Comparison of ENCODE assay signal across 8 cellular contexts in the genomic region with DNA sequence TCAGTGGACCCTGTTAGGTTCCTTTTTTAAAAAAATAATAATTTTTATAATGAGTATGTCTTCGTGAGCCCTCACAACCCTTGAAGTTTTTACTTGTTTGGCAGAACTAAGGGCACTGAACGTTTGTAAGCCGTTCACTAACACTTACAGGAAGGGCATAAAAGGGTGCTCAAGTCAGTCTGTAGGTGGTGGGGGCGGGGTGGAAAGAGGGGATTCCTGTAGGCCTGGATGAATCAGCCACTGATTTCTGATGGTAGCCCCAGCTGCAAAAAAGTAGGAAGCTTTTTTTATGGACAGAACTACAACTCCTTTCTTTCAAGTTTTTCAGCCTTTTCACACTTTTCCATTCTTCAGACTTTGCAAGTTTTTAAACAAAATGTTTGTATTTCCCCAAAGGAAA. TPM values are rescaled to one million over a fixed set of nuclear protein-coding genes. Genes with fewer than 3 reads are reported as not detected.
DNase-seq lines count a peak whose midpoint lies in the region; ATAC-seq and TF ChIP-seq lines count a peak whose summit lies in the region.

No MANE protein-coding gene starts in this region.

- H3K4me3 Mint-ChIP-seq in activated naive CD4-positive, alpha-beta T cell treated with anti-CD3 and anti-CD28 coated beads, Interleukin-2, amount 50 U/mL, for 24 hours, result peak overlapping the region; percentile 44
- no peak overlapping the region for H3K4me3 Mint-ChIP-seq in stimulated activated naive B cell treated with anti-CD40 and anti-IgM and Interleukin-4, amounts not matched to agents 10 μg/mL and 1 μg/mL and 100 μg/mL, for 72 hours

- peak overlapping the region; percentile 93 for H3K27ac ChIP-seq in RWPE1

- peaks cover 89% of the 10 kb centered on the region for H3K4me1 Mint-ChIP-seq in activated naive CD4-positive, alpha-beta T cell treated with anti-CD3 and anti-CD28 coated beads, Interleukin-2, amount 50 U/mL, for 24 hours
- H3K4me1 Mint-ChIP-seq in stimulated activated naive B cell treated with anti-CD40 and anti-IgM and Interleukin-4, amounts not matched to agents 10 μg/mL and 1 μg/mL and 100 μg/mL, for 72 hours, result peaks cover 40 to 85% of the 10 kb centered on the region in 2 donors

- no peak for TF ChIP-seq CTCF in RWPE1 (conservative IDR thresholded peaks at IDR 0.05; ENCODE audit: low read depth)

- peak overlapping the region; percentile 46 for H3K27ac Mint-ChIP-seq in activated naive CD4-positive, alpha-beta T cell treated with anti-CD3 and anti-CD28 coated beads, Interleukin-2, amount 50 U/mL, for 24 hours
- no peak overlapping the region for H3K27ac Mint-ChIP-seq in stimulated activated naive B cell treated with anti-CD40 and anti-IgM and Interleukin-4, amounts not matched to agents 10 μg/mL and 1 μg/mL and 100 μg/mL, for 72 hours

- POLR2A ChIA-PET in RWPE1 (lab: Yijun Ruan, JAX; ENCODE audit: low non-redundant PET), result no interaction called here

- no peaks in the 10 kb centered on the region for H3K27me3 Mint-ChIP-seq in activated naive CD4-positive, alpha-beta T cell treated with anti-CD3 and anti-CD28 coated beads, Interleukin-2, amount 50 U/mL, for 24 hours
- no peaks in the 10 kb centered on the region for H3K27me3 Mint-ChIP-seq in stimulated activated naive B cell treated with anti-CD40 and anti-IgM and Interleukin-4, amounts not matched to agents 10 μg/mL and 1 μg/mL and 100 μg/mL, for 72 hours

- no peaks in the 10 kb centered on the region for H3K9me3 Mint-ChIP-seq in activated naive CD4-positive, alpha-beta T cell treated with anti-CD3 and anti-CD28 coated beads, Interleukin-2, amount 50 U/mL, for 24 hours
- H3K9me3 Mint-ChIP-seq in stimulated activated naive B cell treated with anti-CD40 and anti-IgM and Interleukin-4, amounts not matched to agents 10 μg/mL and 1 μg/mL and 100 μg/mL, for 72 hours, result no peaks in the 10 kb centered on the region

- DNase-seq in RWPE1 (ENCODE audit: low spot score) (peak; percentile 40), lung microvascular endothelial cell (ENCODE audit: low read depth in 2 of 2) (peak; percentile 25 to 63), T1000 (lab: John Stamatoyannopoulos, UW) (no peak), GDM1 (lab: John Stamatoyannopoulos, UW) (no peak), NCI-H1092 (lab: John Stamatoyannopoulos, UW) (no peak)
- no peak for DNase-seq in stimulated activated naive B cell treated with anti-CD40 and anti-IgM and Interleukin-4, amounts not matched to agents 10 μg/mL and 1 μg/mL and 100 μg/mL, for 72 hours

- ATAC-seq in stimulated activated naive B cell treated with anti-CD40 and anti-IgM and Interleukin-4, amounts not matched to agents 10 μg/mL and 1 μg/mL and 100 μg/mL, for 72 hours (replicated peaks), result peak; percentile 77 to 86
- no peak for ATAC-seq in HG02678 (IDR thresholded peaks at IDR 0.05; ENCODE audit: unreplicated experiment)

- no peaks in the 10 kb centered on the region for H3K36me3 Mint-ChIP-seq in activated naive CD4-positive, alpha-beta T cell treated with anti-CD3 and anti-CD28 coated beads, Interleukin-2, amount 50 U/mL, for 24 hours
- H3K36me3 Mint-ChIP-seq in stimulated activated naive B cell treated with anti-CD40 and anti-IgM and Interleukin-4, amounts not matched to agents 10 μg/mL and 1 μg/mL and 100 μg/mL, for 72 hours, result peaks cover 2 to 13% of the 10 kb centered on the region in 2 donors

- CTCF ChIA-PET in RWPE1 (lab: Yijun Ruan, JAX), result interaction anchor here (1.0 to 3.8 kb wide), 4 partner anchors 12 to 1005 kb away, joined by 3 to 38 read pairs (median 8); no protein-coding TSS in a partner anchor

RNA-seq across cellular contexts. Expression of a gene that starts 35.8 kb away (rescaled TPM):
- 22.9 and 26.4 TPM in 2 replicates for total RNA-seq in lung microvascular endothelial cell

Comparison
In these comparisons a context has a peak if more than half of its experiments do, and no peak if none do; other contexts are left out.
1. DNase-seq: peak in RWPE1 (single experiment) and lung microvascular endothelial cell (2 of 2); none in stimulated activated naive B cell treated with anti-CD40 and anti-IgM and Interleukin-4, amounts not matched to agents 10 μg/mL and 1 μg/mL and 100 μg/mL, for 72 hours (single experiment), T1000 (single experiment), GDM1 (single experiment) and NCI-H1092 (single experiment).